ENCODE assay signal across 9 cellular contexts in the genomic region with DNA sequence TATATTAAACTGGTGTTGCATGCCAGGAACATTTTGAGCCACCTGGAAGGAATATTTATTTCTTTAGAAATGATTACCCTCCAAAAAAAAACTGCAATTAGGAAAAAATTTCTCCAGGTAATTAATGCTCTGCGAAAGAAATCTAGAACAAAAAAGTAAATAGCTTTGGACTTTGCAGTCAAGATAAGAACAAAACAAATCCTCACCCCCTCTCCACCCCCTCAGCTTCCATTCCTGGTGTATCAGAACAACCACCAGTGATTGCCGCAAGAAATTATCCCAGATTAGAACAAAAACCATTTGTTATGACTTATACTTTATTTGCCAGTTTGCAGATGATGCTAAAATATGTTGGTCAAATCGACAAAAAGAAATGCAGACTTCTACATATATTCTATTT.
"Had no signal": no experiment of that assay in that cellular context is flagged by ENCODE, and none has a peak within 500 bp of the region (broad histone marks: within the 10 kb centered on the region; RNA-seq: fewer than 3 reads in every experiment).

No MANE protein-coding gene starts in this region.

- H2AFZ ChIP-seq: GM23338 had no signal

- H3K4me2 ChIP-seq: GM23338, KMS-11 had no signal

- H3K9ac ChIP-seq: KMS-11 had no signal

- FAIRE-seq: H1, H54 had no signal

- H3K27ac ChIP-seq: HL-60, KMS-11 had no signal

- ATAC-seq: GM23338 had no signal

- DNase-seq: H9, HCEC 1CT, IMR-90, KBM-7 had no signal

- H3K4me3 ChIP-seq: GM23338 had no signal
